Comparison of ENCODE assay signal across 21 cellular contexts in genomic region chr13:26555413-26555812, GRCh38. TPM values are rescaled to one million over a fixed set of nuclear protein-coding genes. Genes with fewer than 3 reads are reported as not detected.
DNase-seq lines count a peak whose midpoint lies in the region; ATAC-seq, FAIRE-seq and TF ChIP-seq lines count a peak whose summit lies in the region.
"Had no signal": no experiment of that assay in that cellular context is flagged by ENCODE, and none has a peak within 500 bp of the region (broad histone marks: within the 10 kb centered on the region; RNA-seq: fewer than 3 reads in every experiment).

No MANE protein-coding gene starts in this region.

- H3K79me2 ChIP-seq in GM23338 (replicated peaks; ENCODE audit: insufficient read depth), result peaks cover 13% of the 10 kb centered on the region
- H3K79me2 ChIP-seq in K562 (ENCODE audit: control insufficient read depth, insufficient read depth, low read length), result no peaks in the 10 kb centered on the region

- H3K27me3 Mint-ChIP-seq in GM23338 (ENCODE audit: insufficient read depth, low read depth, poor library complexity) (peaks cover 8% of the 10 kb centered on the region), nephron (ENCODE audit: low read depth) (peaks cover 37% of the 10 kb centered on the region)

- H3K27ac ChIP-seq in GM23338 (ENCODE audit: low read depth) (no peak overlapping the region), K562 (ENCODE audit: extremely low read depth, low read depth, low read length) (no peak overlapping the region)
- H3K27ac ChIP-seq: 22Rv1, A549, C4-2B had no signal

- POLR2A ChIA-PET in K562 (lab: Yijun Ruan, JAX), result interaction anchor here (1.5 kb wide), 1 partner anchor 10 kb away, joined by 4 read pairs; no protein-coding TSS in a partner anchor

- no peaks in the 10 kb centered on the region for H3K9me3 ChIP-seq in K562 (replicated peaks; ENCODE audit: control insufficient read depth, insufficient read depth, low read depth, low read length)
- H3K9me3 ChIP-seq: Caco-2 had no signal

- no peak for TF ChIP-seq EP300 in K562 (IDR thresholded peaks at IDR 0.05; ENCODE audit: low read length)

- TF ChIP-seq CTCF in GM23338 (conservative IDR thresholded peaks at IDR 0.05; ENCODE audit: low read depth in 2 of 2), result no peak
- no peak for TF ChIP-seq CTCF in K562 (IDR thresholded peaks at IDR 0.05 in 2 of 3, conservative IDR thresholded peaks at IDR 0.05 in 1 of 3; ENCODE audit: insufficient read depth in 2 of 3, low read depth in 1 of 3, low read length in 3 of 3)
- TF ChIP-seq CTCF in nephron (IDR thresholded peaks at IDR 0.05; ENCODE audit: unreplicated experiment in 3 of 3), result no peak

- BruUV-seq in K562 (replicated peaks; lab: Mats Ljungman, UMichigan), result no TSS peak

- H3K9me3 Mint-ChIP-seq in GM23338 (peaks cover 9% of the 10 kb centered on the region), nephron (no peaks in the 10 kb centered on the region)
- H3K9me3 Mint-ChIP-seq: CD4-positive, alpha-beta T cell had no signal

- WGBS in K562 (ENCODE audit: insufficient coverage, low coverage, missing lambda C conversion rate), result 0% methylated on average over 1 of the region's 1 CpG

- H3K4me3 Mint-ChIP-seq in GM23338, result no peak overlapping the region
- peak overlapping the region in 2 of 3 experiments; percentile 64 to 79 for H3K4me3 Mint-ChIP-seq in nephron

- H3K4me3 ChIP-seq in GM23338, result no peak overlapping the region
- H3K4me3 ChIP-seq in K562, result no peak overlapping the region
- H3K4me3 ChIP-seq: A549, GM12878 had no signal

- no peaks in the 10 kb centered on the region for H3K36me3 ChIP-seq in GM23338 (ENCODE audit: insufficient read depth)
- no peaks in the 10 kb centered on the region for H3K36me3 ChIP-seq in K562 (ENCODE audit: control insufficient read depth, insufficient read depth, low read length)

- no peak for TF ChIP-seq RAD21 in K562 (CRISPR knock-in tag; conservative IDR thresholded peaks at IDR 0.05 in 1 of 2, IDR thresholded peaks at IDR 0.05 in 1 of 2)

- CTCF ChIA-PET in K562 (lab: Yijun Ruan, JAX; ENCODE audit: low intra/inter-chr PET ratio), result no interaction called here

- ATAC-seq in GM23338 (no peak), K562 (no peak)
- ATAC-seq: A549, GM12878 had no signal

- no peaks in the 10 kb centered on the region; the same call in 1 of the 2 replicates for H3K9me2 ChIP-seq in GM23338 (ENCODE audit: insufficient read depth)

- H4K20me1 ChIP-seq in GM23338 (replicated peaks; ENCODE audit: insufficient read depth) (peaks cover 6% of the 10 kb centered on the region; the same call in 1 of the 2 replicates), K562 (replicated peaks; ENCODE audit: control insufficient read depth, insufficient read depth, low read length) (no peaks in the 10 kb centered on the region)

- H3K9me1 ChIP-seq in K562 (ENCODE audit: control insufficient read depth, insufficient read depth, low read length), result no peaks in the 10 kb centered on the region

- H3K27ac Mint-ChIP-seq in GM23338, result no peak overlapping the region
- no peak overlapping the region for H3K27ac Mint-ChIP-seq in nephron
- H3K27ac Mint-ChIP-seq: CD4-positive, alpha-beta T cell had no signal

- no peak overlapping the region for H3K9ac ChIP-seq in K562 (ENCODE audit: insufficient read depth in 1 of 2, low read depth in 2 of 2, low read length in 2 of 2)

- peaks cover 13% of the 10 kb centered on the region for H3K4me1 ChIP-seq in GM23338 (ENCODE audit: insufficient read depth)
- peaks cover 0 to 14% of the 10 kb centered on the region in 2 experiments; a peak in 2 of 5 replicates for H3K4me1 ChIP-seq in K562 (replicated peaks in 1 of 2; ENCODE audit: control insufficient read depth in 2 of 2, insufficient read depth in 2 of 2, low read length in 2 of 2)

- H3K4me1 Mint-ChIP-seq in GM23338 (peaks cover 14% of the 10 kb centered on the region), nephron (peaks cover 11% of the 10 kb centered on the region)

- DNase-seq in NCI-H82 (lab: John Stamatoyannopoulos, UW), result peak; percentile 78
- no peak for DNase-seq in NCI-H82 treated with DMSO at 0.1 percent for 48 hours (lab: John Stamatoyannopoulos, UW; ENCODE audit: unreplicated experiment)
- DNase-seq in GM23338 (ENCODE audit: low spot score), result peak; percentile 43
- DNase-seq in K562 (ENCODE audit: extremely low read depth in 1 of 4, low spot score in 3 of 4), result no peak
- DNase-seq in middle frontal gyrus (ENCODE audit: extremely low spot score, low spot score), result no peak
- no peak for DNase-seq in T-helper 2 cell
- no peak for DNase-seq in OCI-M2 (lab: John Stamatoyannopoulos, UW; ENCODE audit: unreplicated experiment)
- DNase-seq: AML-193; Caco-2; CD4-positive, alpha-beta T cell; DMS153; DMS79 treated with DMSO at 0.1 percent for 48 hours; HCEC 1CT had no signal

- H3K27me3 ChIP-seq in GM23338 (ENCODE audit: insufficient read depth) (peaks cover 36% of the 10 kb centered on the region), K562 (ENCODE audit: control insufficient read depth in 2 of 2, insufficient read depth in 2 of 2, low read length in 2 of 2) (no peaks in the 10 kb centered on the region; a peak in 1 of 5 replicates)

- no peak for TF ChIP-seq POLR2A in K562 (conservative IDR thresholded peaks at IDR 0.05)

- H2AFZ ChIP-seq in GM23338 (no peak overlapping the region), K562 (ENCODE audit: low read depth, low read length) (no peak overlapping the region)

- no peak overlapping the region for H3K4me2 ChIP-seq in GM23338
- H3K4me2 ChIP-seq in K562 (ENCODE audit: insufficient read depth, low read length), result no peak overlapping the region
- H3K4me2 ChIP-seq: A549 had no signal

- H3K36me3 Mint-ChIP-seq in GM23338 (ENCODE audit: low read depth), result no peaks in the 10 kb centered on the region; the same call in 2 of the 3 replicates
- no peaks in the 10 kb centered on the region for H3K36me3 Mint-ChIP-seq in nephron (ENCODE audit: low read depth)

- no peak for FAIRE-seq in K562 (lab: Jason Lieb, UNC)
- FAIRE-seq: A549, GM12878, GM19239, H54, HTR-8/SVneo had no signal

- intact Hi-C loops in K562 (cut with micrococcal nuclease), result no loop called here

- no peaks in the 10 kb centered on the region for H3F3A ChIP-seq in GM23338 (replicated peaks; ENCODE audit: low read depth)

- in situ Hi-C loops in K562 (cut with MboI), result no loop called here

TF ChIP-seq in GM23338, 12 proteins besides CTCF, POLR2A, EP300 and RAD21 (continues in another document):
- TF ChIP-seq EZH2 (IDR thresholded peaks at IDR 0.05; ENCODE audit: low read depth, unreplicated experiment) (no peak), ETS1 (IDR thresholded peaks at IDR 0.05) (no peak), STAT1 (IDR thresholded peaks at IDR 0.05; ENCODE audit: unreplicated experiment) (no peak), ZNF114 (CRISPR knock-in tag; IDR thresholded peaks at IDR 0.05) (no peak), POLR2AphosphoS5 (IDR thresholded peaks at IDR 0.05; ENCODE audit: low read depth) (no peak)

TF ChIP-seq in K562, 482 proteins besides CTCF, POLR2A, EP300 and RAD21:
- TF ChIP-seq MAFG (tag; conservative IDR thresholded peaks at IDR 0.05) (no peak), TFE3 (CRISPR knock-in tag; IDR thresholded peaks at IDR 0.05) (peak; percentile 31; the same call in 1 of the 2 replicates), PTBP1 (IDR thresholded peaks at IDR 0.05; ENCODE audit: low read depth, low read length) (no peak), SAFB2 (IDR thresholded peaks at IDR 0.05; ENCODE audit: borderline replicate concordance, low read depth, low read length, severe bottlenecking) (no peak), EP400 (IDR thresholded peaks at IDR 0.05) (no peak)
TF ChIP-seq in K562: peak in this region for 1.

RNA-seq across cellular contexts. Expression of gene WASF3, which starts 2.1 kb away (rescaled TPM):
- total RNA-seq in GM23338 (2014; rRNA removed; shearing (Covaris generic)), result 20.7 and 21.0 TPM in 2 replicates
- polyA plus RNA-seq in GM23338 (2016; fragmentation: Nextera tagmentation; extraction: Ambion mirVana) (9.9 and 10.5 TPM in 2 replicates), K562 (2011; rRNA removed) (0.20 and 0.43 TPM in 2 replicates), K562 (2014; fragmentation: Illumina TruSeq; extraction: Trizol) (0.08 and 0.12 TPM in 2 replicates), K562 (2014; fragmentation: Nextera tagmentation; extraction: Ambion mirVana) (under 1 TPM; 0.04 TPM), K562 (2014; rRNA removed) (0.04 and 0.05 TPM in 2 replicates)
- total RNA-seq in K562 (2011; cell fraction: chromatin; rRNA removed; ENCODE audit: low replicate concordance), result 0.12 and 0.55 TPM in 2 replicates
- total RNA-seq in K562 (2011; cell fraction: nucleolus; rRNA removed), result 0.13 and 0.17 TPM in 2 replicates
- 0.15 and 0.22 TPM in 2 replicates for total RNA-seq in K562 (2011; cell fraction: nucleoplasm; rRNA removed)
- total RNA-seq in K562 (2014; rRNA removed) (0.05 TPM in 1 of 2 replicates, not detected in the other), K562 (2014; rRNA removed; fragmentation: Illumina TruSeq; extraction: Trizol) (0.11 and 0.16 TPM in 2 replicates), K562 (2015; rRNA removed; fragmentation: Illumina TruSeq; extraction: Trizol) (0.08 and 0.11 TPM in 2 replicates), K562 (2021) (0.29 TPM in 2 replicates)
- polyA plus RNA-seq in K562 (2011; cell fraction: cytosol; rRNA removed), result 0.07 and 0.15 TPM in 2 replicates
- 0.28 and 0.33 TPM in 2 replicates for polyA plus RNA-seq in K562 (2011; cell fraction: nucleus; rRNA removed)
- polyA plus RNA-seq in K562 (2012), result 0.09 and 0.28 TPM in 2 replicates
- polyA minus RNA-seq in K562 (2011; rRNA and poly(A)+ RNA removed), result 0.15 and 0.25 TPM in 2 replicates
- polyA minus RNA-seq in K562 (2011; cell fraction: cytosol; rRNA and poly(A)+ RNA removed), result 0.27 TPM in 1 of 2 replicates, not detected in the other
- polyA minus RNA-seq in K562 (2011; cell fraction: nucleus; rRNA and poly(A)+ RNA removed), result under 0.01 TPM in 1 of 2 replicates, not detected in the other
- total RNA-seq: Caco-2 had no signal

Comparison
In these comparisons a context has a peak if more than half of its experiments do, and no peak if none do; other contexts are left out.
1. DNase-seq: peak in NCI-H82 (single experiment) and GM23338 (single experiment); none in NCI-H82 treated with DMSO at 0.1 percent for 48 hours (single experiment), K562 (0 of 4), middle frontal gyrus (single experiment), T-helper 2 cell (0 of 5) and OCI-M2 (single experiment).
2. RNA of gene WASF3, which starts 2.1 kb away (total RNA-seq): 20.7 to 21.0 TPM in GM23338; 0.05 to 0.55 TPM in K562; every median in the first group is over 10 times any median in the second.